12 cellular contexts compared by ENCODE assay signal in genomic region chr4:142565771-142566170, GRCh38.
DNase-seq lines count a peak whose midpoint lies in the region; ATAC-seq and TF ChIP-seq lines count a peak whose summit lies in the region.
"Had no signal": no experiment of that assay in that cellular context is flagged by ENCODE, and none has a peak within 500 bp of the region (broad histone marks: within the 10 kb centered on the region; RNA-seq: fewer than 3 reads in every experiment).

No MANE protein-coding gene starts in this region.

- no peak for TF ChIP-seq POLR2A in adrenal gland (IDR thresholded peaks at IDR 0.05)

- peak overlapping the region; percentile 56 to 87 (median 72) for H3K4me3 Mint-ChIP-seq in naive thymus-derived CD8-positive, alpha-beta T cell

- peak; percentile 7 for DNase-seq in GM12865 (ENCODE audit: low read depth)
- DNase-seq in adrenal gland = no peak
- DNase-seq in naive thymus-derived CD8-positive, alpha-beta T cell = peak in 4 of 10 donors; percentile 7 to 35 (median 22)
- DNase-seq in dorsolateral prefrontal cortex = no peak
- DNase-seq in GOT3 (lab: John Stamatoyannopoulos, UW) = no peak
- DNase-seq: heart right ventricle, NCI-H1436 treated with DMSO at 0.1 percent for 48 hours, right cardiac atrium, uterus had no signal

- H3K4me1 ChIP-seq in adrenal gland (replicated peaks in 1 of 2) = peaks cover 0 to 15% of the 10 kb centered on the region in 2 donors
- H3K4me1 ChIP-seq: uterus had no signal

- intact Hi-C loops in adrenal gland (cut with DNase I) (no loop called here), dorsolateral prefrontal cortex (cut with DNase I) (no loop called here)

- no peaks in the 10 kb centered on the region for H3K36me3 Mint-ChIP-seq in naive thymus-derived CD8-positive, alpha-beta T cell

- TF ChIP-seq CTCF in GM12865 (IDR thresholded peaks at IDR 0.05; ENCODE audit: insufficient read depth, low read depth, low read length, missing control alignments) = no peak
- TF ChIP-seq CTCF in adrenal gland (IDR thresholded peaks at IDR 0.05) = no peak
- TF ChIP-seq CTCF in dorsolateral prefrontal cortex (IDR thresholded peaks at IDR 0.05 in 54 of 56, conservative IDR thresholded peaks at IDR 0.05 in 2 of 56; ENCODE audit: low read depth in 1 of 56, partially characterized antibody in 56 of 56) = no peak

- POLR2A ChIA-PET in naive thymus-derived CD8-positive, alpha-beta T cell (lab: Charles Lee) = no interaction called here

- no peaks in the 10 kb centered on the region for H3K27me3 Mint-ChIP-seq in naive thymus-derived CD8-positive, alpha-beta T cell

- peak overlapping the region; percentile 47 to 95 (median 86) for H3K27ac Mint-ChIP-seq in naive thymus-derived CD8-positive, alpha-beta T cell

- ATAC-seq in HG03354 (IDR thresholded peaks at IDR 0.05; ENCODE audit: poor library complexity, severe bottlenecking, unreplicated experiment) = peak; percentile 60
- ATAC-seq in naive thymus-derived CD8-positive, alpha-beta T cell = peak; percentile 69 to 77
- no peak for ATAC-seq in GM21737 (IDR thresholded peaks at IDR 0.05; ENCODE audit: unreplicated experiment)
- ATAC-seq: heart right ventricle, right cardiac atrium had no signal

- H3K4me3 ChIP-seq in GM12865 (ENCODE audit: low read depth, low read length) (no peak overlapping the region), adrenal gland (peak overlapping the region in 1 of 4 donors; percentile 23), dorsolateral prefrontal cortex (peak overlapping the region in 2 of 59 donors; percentile 7 to 25)
- H3K4me3 ChIP-seq: lung, uterus had no signal

- no peaks in the 10 kb centered on the region for H3K27me3 ChIP-seq in adrenal gland
- H3K27me3 ChIP-seq in dorsolateral prefrontal cortex = no peaks in the 10 kb centered on the region
- H3K27me3 ChIP-seq: heart right ventricle, uterus had no signal

- 44 to 59% (median 48%) methylated on average over 7 of the region's 7 CpGs for WGBS in adrenal gland, 4 donors

- H3K27ac ChIP-seq in adrenal gland (peak overlapping the region in 3 of 5 donors; percentile 15 to 67 (median 26)), dorsolateral prefrontal cortex (no peak overlapping the region)
- H3K27ac ChIP-seq: uterus had no signal

- H3K4me1 Mint-ChIP-seq in naive thymus-derived CD8-positive, alpha-beta T cell = peaks cover 14 to 25% (median 21%) of the 10 kb centered on the region in 4 donors

- no peaks in the 10 kb centered on the region for H3K9me3 ChIP-seq in adrenal gland (replicated peaks in 1 of 3)
- H3K9me3 ChIP-seq: uterus had no signal

- no peaks in the 10 kb centered on the region for H3K36me3 ChIP-seq in adrenal gland (replicated peaks in 1 of 2)
- H3K36me3 ChIP-seq: heart right ventricle, uterus had no signal

- no peaks in the 10 kb centered on the region for H3K9me3 Mint-ChIP-seq in naive thymus-derived CD8-positive, alpha-beta T cell

Comparison
In these comparisons a context has a peak if more than half of its experiments do, and no peak if none do; other contexts are left out.
1. H3K27ac ChIP-seq: peak in adrenal gland (3 of 5); none in dorsolateral prefrontal cortex (0 of 59).